ENCODE assay signal across 8 cellular contexts in the genomic region with DNA sequence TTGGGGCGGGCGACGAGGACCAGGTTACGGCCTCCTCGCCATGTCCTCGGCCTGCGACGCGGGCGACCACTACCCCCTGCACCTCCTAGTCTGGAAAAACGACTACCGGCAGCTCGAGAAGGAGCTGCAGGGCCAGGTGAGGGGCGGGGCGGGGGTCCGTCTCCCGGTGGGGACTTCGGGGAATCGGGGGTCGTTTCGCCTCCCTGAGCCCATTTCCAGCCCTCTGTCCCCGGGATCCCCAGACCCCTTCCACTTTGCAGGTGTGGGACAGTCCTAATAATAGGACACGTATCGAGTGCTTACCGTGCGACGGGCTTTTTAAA. TPM values are rescaled to one million over a fixed set of nuclear protein-coding genes. Genes with fewer than 3 reads are reported as not detected.
DNase-seq lines count a peak whose midpoint lies in the region; ATAC-seq and TF ChIP-seq lines count a peak whose summit lies in the region.

No MANE protein-coding gene starts in this region.

- H3K79me2 ChIP-seq in trophoblast cell (ENCODE audit: control insufficient read depth, insufficient read depth, low read length, poor library complexity): peaks cover 8% of the 10 kb centered on the region

- DNase-seq in Caco-2 (no peak), OCI-M1 (lab: John Stamatoyannopoulos, UW) (peak; percentile 45), trophoblast cell (no peak), dedifferentiated amniotic fluid mesenchymal stem cell (ENCODE audit: extremely low spot score) (no peak)

- no peaks in the 10 kb centered on the region for H3K9me3 Mint-ChIP-seq in Caco-2 (ENCODE audit: unreplicated experiment)

- H3K4ac ChIP-seq in trophoblast cell (ENCODE audit: low read depth, low read length): no peak overlapping the region

- H2BK12ac ChIP-seq in trophoblast cell (ENCODE audit: low read length): no peak overlapping the region

- peak overlapping the region; percentile 80 for H3K4me2 ChIP-seq in trophoblast cell (ENCODE audit: low read length)

- peak overlapping the region; percentile 91 for H3K4me3 Mint-ChIP-seq in Caco-2 (ENCODE audit: unreplicated experiment)

- peak overlapping the region; percentile 50 for H3K14ac ChIP-seq in trophoblast cell (ENCODE audit: low read length)

- peak overlapping the region; percentile 70 for H3K27ac Mint-ChIP-seq in Caco-2 (ENCODE audit: unreplicated experiment)

- H4K91ac ChIP-seq in trophoblast cell (ENCODE audit: low read depth, low read length): peak overlapping the region; percentile 88

- H3K18ac ChIP-seq in trophoblast cell (ENCODE audit: low read length): peak overlapping the region; percentile 64

- H4K12ac ChIP-seq in trophoblast cell (ENCODE audit: low read depth, low read length): peak overlapping the region; percentile 62

- peaks cover 24% of the 10 kb centered on the region for H3K36me3 Mint-ChIP-seq in Caco-2 (ENCODE audit: insufficient read depth, unreplicated experiment)

- H2BK5ac ChIP-seq in trophoblast cell (ENCODE audit: low read depth, low read length, poor library complexity): no peak overlapping the region

- no peaks in the 10 kb centered on the region for H3K27me3 ChIP-seq in Caco-2 (replicated peaks; ENCODE audit: control insufficient read depth, insufficient read depth, low read length)
- no peaks in the 10 kb centered on the region for H3K27me3 ChIP-seq in esophagus (ENCODE audit: control insufficient read depth in 1 of 2, insufficient read depth in 2 of 2, low read length in 2 of 2)
- H3K27me3 ChIP-seq in trophoblast cell (ENCODE audit: insufficient read depth, low read length): no peaks in the 10 kb centered on the region

- H3K4me3 ChIP-seq in Caco-2 (ENCODE audit: low read depth, low read length) (peak overlapping the region; percentile 74), esophagus (ENCODE audit: low read depth in 1 of 2, low read length in 2 of 2) (peak overlapping the region; percentile 95), trophoblast cell (ENCODE audit: low read depth, low read length) (peak overlapping the region; percentile 91)

- no peak overlapping the region for H2AK5ac ChIP-seq in trophoblast cell (ENCODE audit: low read length)

- BruUV-seq in Caco-2 (replicated peaks; lab: Mats Ljungman, UMichigan): no TSS peak

- WGBS in esophagus, 2 donors: 0% methylated on average over 24 to 27 of the region's 27 CpGs
- no CpG with 5 or more reads among the region's 27 CpGs for WGBS in trophoblast cell (ENCODE audit: extremely low coverage, insufficient coverage, insufficient read length)

- intact Hi-C loops in Caco-2 (cut with micrococcal nuclease; ENCODE audit: unreplicated experiment): loop anchor here (5.0 kb wide), 1 partner anchor 38 kb away; no protein-coding TSS in a partner anchor

- H3K27me3 Mint-ChIP-seq in Caco-2 (ENCODE audit: insufficient read depth, unreplicated experiment): no peaks in the 10 kb centered on the region

- POLR2A ChIA-PET in Caco-2 (lab: Charles Lee): interaction anchor here (0.8 kb wide), 1 partner anchor 595 kb away, joined by 7 read pairs; no protein-coding TSS in a partner anchor

- H3K4me1 Mint-ChIP-seq in Caco-2 (ENCODE audit: low read depth, unreplicated experiment): peaks cover 24% of the 10 kb centered on the region

- peak overlapping the region; percentile 95 for H3K9ac ChIP-seq in trophoblast cell (ENCODE audit: low read length)

- no peak for ATAC-seq in activated CD4-positive, CD25-positive, alpha-beta regulatory T cell treated with anti-CD3 and anti-CD28 coated beads, Interleukin-2, amount 50 U/mL, for 24 hours
- no peak for ATAC-seq in HG03159 (IDR thresholded peaks at IDR 0.05; ENCODE audit: unreplicated experiment)
- no peak for ATAC-seq in GM21529 (IDR thresholded peaks at IDR 0.05; ENCODE audit: unreplicated experiment)

- H3K23ac ChIP-seq in trophoblast cell (ENCODE audit: low read length): no peak overlapping the region

- peak overlapping the region; percentile 2 for H2AFZ ChIP-seq in trophoblast cell (ENCODE audit: insufficient read depth, low read length, poor library complexity)

- H4K8ac ChIP-seq in trophoblast cell (ENCODE audit: low read depth, low read length): peak overlapping the region; percentile 72

- CTCF ChIA-PET in Caco-2 (lab: Charles Lee): interaction anchor here (0.6 kb wide), 1 partner anchor 1268 kb away, joined by 3 read pairs; no protein-coding TSS in a partner anchor

- H3K4me1 ChIP-seq in Caco-2 (peaks cover 14% of the 10 kb centered on the region), esophagus (ENCODE audit: control insufficient read depth in 2 of 2, insufficient read depth in 2 of 2, low read length in 1 of 2) (peaks cover 0 to 2% of the 10 kb centered on the region in 2 donors), trophoblast cell (ENCODE audit: control insufficient read depth in 1 of 2, insufficient read depth in 2 of 2, low read length in 2 of 2) (peaks cover 0 to 4% of the 10 kb centered on the region in 2 experiments)

- no peak for TF ChIP-seq CTCF in Caco-2 (IDR thresholded peaks at IDR 0.05; ENCODE audit: insufficient read depth in 1 of 2, low read depth in 1 of 2, low read length in 1 of 2, severe bottlenecking in 1 of 2, unreplicated experiment in 1 of 2)

- H3K9me3 ChIP-seq in Caco-2 (no peaks in the 10 kb centered on the region), esophagus (ENCODE audit: control insufficient read depth in 2 of 2, insufficient read depth in 1 of 2, low read depth in 1 of 2, low read length in 1 of 2) (no peaks in the 10 kb centered on the region), trophoblast cell (ENCODE audit: insufficient read depth, low read depth, low read length) (no peaks in the 10 kb centered on the region)

- H3K27ac ChIP-seq in esophagus (ENCODE audit: low read depth in 2 of 2, low read length in 1 of 2) (peak overlapping the region; percentile 75 to 83), trophoblast cell (ENCODE audit: low read depth, low read length) (no peak overlapping the region)

- H3K36me3 ChIP-seq in Caco-2 (ENCODE audit: control insufficient read depth, insufficient read depth, low read length) (no peaks in the 10 kb centered on the region; the same call in 1 of the 2 replicates), esophagus (ENCODE audit: control insufficient read depth in 2 of 2, insufficient read depth in 2 of 2, low read length in 1 of 2) (no peaks in the 10 kb centered on the region), trophoblast cell (ENCODE audit: control insufficient read depth in 1 of 2, insufficient read depth in 2 of 2, low read length in 2 of 2) (no peaks in the 10 kb centered on the region)

- H3K79me1 ChIP-seq in trophoblast cell (ENCODE audit: low read length): peaks cover 8% of the 10 kb centered on the region

- H2BK120ac ChIP-seq in trophoblast cell (ENCODE audit: insufficient read depth, low read length, poor library complexity): peak overlapping the region; percentile 27

RNA-seq across cellular contexts. Expression of a gene that starts 0.4 kb away (rescaled TPM):
- 42.2 and 47.2 TPM in 2 replicates for total RNA-seq in Caco-2 (2022)
- polyA plus RNA-seq in esophagus: 10 to 100 TPM; 20.0 to 25.4 TPM
- polyA plus RNA-seq in trophoblast cell (2013): 20.1 TPM in 2 replicates

RNA-seq across cellular contexts. Expression of a gene that starts 3.4 kb away (rescaled TPM):
- total RNA-seq in Caco-2 (2022): 29.3 and 30.0 TPM in 2 replicates
- polyA plus RNA-seq in esophagus: 10 to 100 TPM in 1 of 2 donors, 1 to 10 TPM in 1; 7.4 to 10.6 TPM
- 13.6 and 15.0 TPM in 2 replicates for polyA plus RNA-seq in trophoblast cell (2013)

RNA-seq across cellular contexts. Expression of a gene that starts 48.7 kb away (rescaled TPM):
- total RNA-seq in Caco-2 (2022): 10.8 and 11.9 TPM in 2 replicates
- 1 to 10 TPM; 4.1 to 4.9 TPM for polyA plus RNA-seq in esophagus
- polyA plus RNA-seq in trophoblast cell (2013): 7.9 and 8.3 TPM in 2 replicates
